11 cellular contexts compared by ENCODE assay signal in the genomic region with DNA sequence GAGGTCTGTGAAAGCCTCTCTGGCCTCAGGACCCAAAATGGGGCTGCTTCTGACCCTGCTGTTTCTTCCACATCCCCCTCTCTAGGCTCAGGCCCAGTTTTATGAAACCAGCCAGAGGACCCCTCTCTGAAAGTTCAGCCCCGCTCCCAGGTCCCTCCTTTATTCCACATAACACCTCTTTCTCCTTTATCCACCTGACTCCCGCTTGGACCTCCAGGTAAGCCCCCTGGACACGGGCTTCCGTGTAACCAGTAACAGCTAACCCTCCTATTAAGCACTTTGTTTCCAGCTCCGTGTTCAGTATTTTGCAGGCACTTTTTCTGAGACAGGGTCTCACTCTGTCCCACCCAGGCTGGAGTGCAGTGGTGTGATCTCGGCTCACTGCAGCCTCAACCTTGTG. TPM values are rescaled to one million over a fixed set of nuclear protein-coding genes. Genes with fewer than 3 reads are reported as not detected.
DNase-seq lines count a peak whose midpoint lies in the region; ATAC-seq and TF ChIP-seq lines count a peak whose summit lies in the region.
"Had no signal": no experiment of that assay in that cellular context is flagged by ENCODE, and none has a peak within 500 bp of the region (broad histone marks: within the 10 kb centered on the region; RNA-seq: fewer than 3 reads in every experiment).

No MANE protein-coding gene starts in this region.

- no peaks in the 10 kb centered on the region for H3K27me3 ChIP-seq in CD8-positive, alpha-beta memory T cell (ENCODE audit: insufficient read depth, low read length, poor library complexity, severe bottlenecking)
- H3K27me3 ChIP-seq in iPS-20b (ENCODE audit: insufficient read depth, low read length) (no peaks in the 10 kb centered on the region), gastrocnemius medialis (no peaks in the 10 kb centered on the region)

- H3K4me3 ChIP-seq in CD8-positive, alpha-beta memory T cell (ENCODE audit: low read length), result no peak overlapping the region
- no peak overlapping the region for H3K4me3 ChIP-seq in OCI-LY7 (ENCODE audit: low read depth, low read length, poor library complexity, severe bottlenecking)
- no peak overlapping the region for H3K4me3 ChIP-seq in iPS-20b (ENCODE audit: low read length)
- H3K4me3 ChIP-seq in gastrocnemius medialis, result no peak overlapping the region

- POLR2A ChIA-PET in CD8-positive, alpha-beta memory T cell (lab: Charles Lee), result no interaction called here
- POLR2A ChIA-PET in OCI-LY7 (lab: Charles Lee), result no interaction called here

- H3K4me1 Mint-ChIP-seq in CD8-positive, alpha-beta memory T cell, result peaks cover 0 to 15% (median 12%) of the 10 kb centered on the region in 3 donors
- H3K4me1 Mint-ChIP-seq in T-helper 2 cell treated with Interferon-gamma antibody and Interleukin-4, amounts not matched to agents 5 μg/mL and 100 μg/mL, for 36 hours (ENCODE audit: low read depth), result peaks cover 5% of the 10 kb centered on the region

- H3K4me1 ChIP-seq in CD8-positive, alpha-beta memory T cell (ENCODE audit: insufficient read depth, low read length), result peaks cover 13% of the 10 kb centered on the region
- H3K4me1 ChIP-seq in OCI-LY7 (ENCODE audit: insufficient read depth, low read length, poor library complexity, severe bottlenecking) (peaks cover 41% of the 10 kb centered on the region), iPS-20b (ENCODE audit: insufficient read depth, low read length) (peaks cover 25% of the 10 kb centered on the region), gastrocnemius medialis (peaks cover 15 to 27% of the 10 kb centered on the region in 2 donors)

- H3K27me3 Mint-ChIP-seq in CD8-positive, alpha-beta memory T cell, result no peaks in the 10 kb centered on the region
- H3K27me3 Mint-ChIP-seq in T-helper 2 cell treated with Interferon-gamma antibody and Interleukin-4, amounts not matched to agents 5 μg/mL and 100 μg/mL, for 36 hours (ENCODE audit: low read depth), result no peaks in the 10 kb centered on the region
- H3K27me3 Mint-ChIP-seq: T-cell had no signal

- TF ChIP-seq CTCF in OCI-LY7 (conservative IDR thresholded peaks at IDR 0.05; ENCODE audit: low read length) (no peak), gastrocnemius medialis (IDR thresholded peaks at IDR 0.05 in 4 of 5, conservative IDR thresholded peaks at IDR 0.05 in 1 of 5) (no peak)

- H3K9me3 ChIP-seq in CD8-positive, alpha-beta memory T cell (ENCODE audit: low read length), result no peaks in the 10 kb centered on the region
- H3K9me3 ChIP-seq in OCI-LY7 (ENCODE audit: low read length), result no peaks in the 10 kb centered on the region
- H3K9me3 ChIP-seq in iPS-20b (ENCODE audit: insufficient read depth, low read depth, low read length), result no peaks in the 10 kb centered on the region
- H3K9me3 ChIP-seq in gastrocnemius medialis, result no peaks in the 10 kb centered on the region

- H3K79me2 ChIP-seq in OCI-LY7 (ENCODE audit: insufficient read depth, low read depth, low read length), result no peaks in the 10 kb centered on the region

- H3K36me3 Mint-ChIP-seq in CD8-positive, alpha-beta memory T cell, result peaks cover 4 to 54% (median 7%) of the 10 kb centered on the region in 3 donors
- peaks cover 14% of the 10 kb centered on the region for H3K36me3 Mint-ChIP-seq in T-helper 2 cell treated with Interferon-gamma antibody and Interleukin-4, amounts not matched to agents 5 μg/mL and 100 μg/mL, for 36 hours (ENCODE audit: low read depth)

- H3K9me3 Mint-ChIP-seq in CD8-positive, alpha-beta memory T cell, result no peaks in the 10 kb centered on the region
- no peaks in the 10 kb centered on the region for H3K9me3 Mint-ChIP-seq in T-helper 2 cell treated with Interferon-gamma antibody and Interleukin-4, amounts not matched to agents 5 μg/mL and 100 μg/mL, for 36 hours
- H3K9me3 Mint-ChIP-seq: T-cell had no signal

- no peak overlapping the region for H2AFZ ChIP-seq in OCI-LY7 (ENCODE audit: low read length)

- CTCF ChIA-PET in CD8-positive, alpha-beta memory T cell (lab: Charles Lee), result no interaction called here
- CTCF ChIA-PET in OCI-LY7 (lab: Charles Lee; ENCODE audit: unreplicated experiment), result no interaction called here

- peaks cover 7% of the 10 kb centered on the region for H3K36me3 ChIP-seq in CD8-positive, alpha-beta memory T cell (ENCODE audit: insufficient read depth, low read length)
- H3K36me3 ChIP-seq in OCI-LY7 (ENCODE audit: insufficient read depth, low read length) (peaks cover 21% of the 10 kb centered on the region), iPS-20b (ENCODE audit: insufficient read depth, low read depth, low read length) (peaks cover 16% of the 10 kb centered on the region), gastrocnemius medialis (peaks cover 0 to 16% of the 10 kb centered on the region in 2 donors)

- H3K4me3 Mint-ChIP-seq in CD8-positive, alpha-beta memory T cell, result no peak overlapping the region
- H3K4me3 Mint-ChIP-seq in T-helper 2 cell treated with Interferon-gamma antibody and Interleukin-4, amounts not matched to agents 5 μg/mL and 100 μg/mL, for 36 hours, result no peak overlapping the region
- H3K4me3 Mint-ChIP-seq: T-cell had no signal

- H3K9me2 ChIP-seq in OCI-LY7 (ENCODE audit: insufficient read depth, low read length), result no peaks in the 10 kb centered on the region

- H3K27ac Mint-ChIP-seq in CD8-positive, alpha-beta memory T cell, result peak overlapping the region in 6 of 8 donors; percentile 23 to 94 (median 66)
- H3K27ac Mint-ChIP-seq in T-helper 2 cell treated with Interferon-gamma antibody and Interleukin-4, amounts not matched to agents 5 μg/mL and 100 μg/mL, for 36 hours, result no peak overlapping the region

- no peak for ATAC-seq in gastrocnemius medialis
- ATAC-seq in HG02623 (IDR thresholded peaks at IDR 0.05; ENCODE audit: unreplicated experiment), result no peak
- ATAC-seq: PC-3, T-cell had no signal

- H3K27ac ChIP-seq in CD8-positive, alpha-beta memory T cell (ENCODE audit: low read depth, low read length), result no peak overlapping the region
- H3K27ac ChIP-seq in OCI-LY7 (ENCODE audit: low read depth, low read length, poor library complexity, severe bottlenecking), result peak overlapping the region; percentile 72
- H3K27ac ChIP-seq in iPS-20b (ENCODE audit: low read length), result peak overlapping the region; percentile 59
- peak overlapping the region in 3 of 4 donors; percentile 2 to 23 (median 19) for H3K27ac ChIP-seq in gastrocnemius medialis

- H3K4me2 ChIP-seq in OCI-LY7 (ENCODE audit: low read length), result peak overlapping the region; percentile 61

- in situ Hi-C loops in gastrocnemius medialis (cut with MboI; ENCODE audit: low sequenced_read_pairs in 4 of 4), result no loop called here
- in situ Hi-C loops in G401 (cut with HindIII; ENCODE audit: low sequenced_read_pairs), result no loop called here

- no peaks in the 10 kb centered on the region for H4K20me1 ChIP-seq in OCI-LY7 (ENCODE audit: insufficient read depth, low read length)

- DNase-seq in CD8-positive, alpha-beta memory T cell, result no peak
- DNase-seq in OCI-LY7 (ENCODE audit: low spot score), result no peak
- no peak for DNase-seq in gastrocnemius medialis
- DNase-seq in T-helper 2 cell, result no peak
- no peak for DNase-seq in T-helper 2 cell treated with Interferon-gamma antibody and Interleukin-4, amounts not matched to agents 5 μg/mL and 100 μg/mL, for 36 hours (ENCODE audit: low spot score)
- no peak for DNase-seq in G401 (ENCODE audit: low spot score)
- DNase-seq: PC-3, retina, T-cell had no signal

- intact Hi-C loops in OCI-LY7 (cut with micrococcal nuclease; ENCODE audit: unreplicated experiment), result no loop called here
- intact Hi-C loops in gastrocnemius medialis (cut with DNase I; ENCODE audit: low total_unique reads), result no loop called here

- no TSS peak for BruUV-seq in OCI-LY7 (replicated peaks; lab: Mats Ljungman, UMichigan)

- no peak overlapping the region for H3K9ac ChIP-seq in iPS-20b (ENCODE audit: low read depth, low read length)

- no peak for TF ChIP-seq POLR2A in gastrocnemius medialis (IDR thresholded peaks at IDR 0.05)

RNA-seq across cellular contexts. Expression of a gene that starts 37.4 kb away (rescaled TPM):
- 100 to 1,000 TPM; 103 to 111 TPM for total RNA-seq in CD8-positive, alpha-beta memory T cell
- 62.3 TPM for polyA plus RNA-seq in CD8-positive, alpha-beta memory T cell
- 89.5 and 111 TPM in 2 replicates for total RNA-seq in OCI-LY7 (2014; rRNA removed; shearing (Covaris generic))
- total RNA-seq in OCI-LY7 (2022), result 152 and 157 TPM in 2 replicates
- 10 to 100 TPM; 43.8 to 57.6 (median 53.4) TPM for total RNA-seq in gastrocnemius medialis
- total RNA-seq in G401 (2014; rRNA removed; shearing (Covaris generic)), result 46.6 and 66.3 TPM in 2 replicates

RNA-seq across cellular contexts. Expression of a gene that starts 37.6 kb away (rescaled TPM):
- total RNA-seq in CD8-positive, alpha-beta memory T cell, result 10 to 100 TPM; 33.3 to 36.6 TPM
- polyA plus RNA-seq in CD8-positive, alpha-beta memory T cell, result 41.0 TPM
- 17.1 and 25.6 TPM in 2 replicates for total RNA-seq in OCI-LY7 (2014; rRNA removed; shearing (Covaris generic))
- total RNA-seq in OCI-LY7 (2022) (25.2 and 29.7 TPM in 2 replicates), gastrocnemius medialis (10 to 100 TPM; 15.4 to 24.1 (median 20.7) TPM)
- total RNA-seq in G401 (2014; rRNA removed; shearing (Covaris generic)), result 30.8 and 36.2 TPM in 2 replicates

RNA-seq across cellular contexts. Expression of a gene that starts 56.1 kb away (rescaled TPM):
- 1 to 10 TPM; 9.4 TPM for total RNA-seq in CD8-positive, alpha-beta memory T cell
- 90.4 TPM for polyA plus RNA-seq in CD8-positive, alpha-beta memory T cell
- 44.7 and 44.8 TPM in 2 replicates for total RNA-seq in OCI-LY7 (2014; rRNA removed; shearing (Covaris generic))
- total RNA-seq in OCI-LY7 (2022) (14.4 and 25.7 TPM in 2 replicates), gastrocnemius medialis (10 to 100 TPM; 11.7 to 20.0 (median 17.2) TPM)
- 31.9 and 36.7 TPM in 2 replicates for total RNA-seq in G401 (2014; rRNA removed; shearing (Covaris generic))
